10 cellular contexts compared by ENCODE assay signal in the genomic region with DNA sequence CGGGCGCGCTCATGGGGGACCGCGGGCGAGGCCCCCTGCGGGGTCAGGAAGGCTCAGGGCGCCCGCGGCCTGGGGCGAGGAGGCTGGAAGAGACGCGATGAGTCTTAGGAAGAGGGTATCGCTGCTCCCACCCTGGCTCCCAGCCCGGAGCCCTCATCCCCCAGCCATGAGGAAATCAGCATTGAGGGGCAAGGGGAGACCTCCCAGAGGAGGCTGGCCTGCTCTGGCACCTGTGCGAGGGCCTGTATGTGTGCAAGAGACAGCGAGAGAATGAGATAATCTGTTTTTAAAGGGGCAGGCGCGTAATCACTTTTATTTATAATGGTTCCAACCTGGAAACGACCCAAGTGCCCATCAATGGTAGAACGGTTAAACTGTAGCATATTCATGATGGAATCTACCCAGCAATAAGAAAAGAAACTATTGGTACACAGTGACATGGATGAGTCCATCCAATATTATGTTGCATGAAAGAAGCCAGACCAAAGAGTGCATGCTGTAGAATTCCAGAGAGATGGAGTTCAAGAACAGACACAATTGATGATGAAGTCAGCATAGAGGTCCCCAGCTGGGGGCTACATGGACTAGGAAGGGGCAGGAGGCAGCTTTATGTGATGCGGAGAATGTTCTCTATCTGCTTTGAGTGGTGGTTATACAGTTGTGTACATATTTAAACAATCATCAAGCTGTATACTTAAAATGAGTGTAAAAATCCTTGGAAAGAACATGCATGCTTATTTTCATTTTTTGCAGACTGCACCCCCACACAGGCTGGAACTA. TPM values are rescaled to one million over a fixed set of nuclear protein-coding genes. Genes with fewer than 3 reads are reported as not detected.
DNase-seq lines count a peak whose midpoint lies in the region; ATAC-seq, FAIRE-seq and TF ChIP-seq lines count a peak whose summit lies in the region.
"Had no signal": no experiment of that assay in that cellular context is flagged by ENCODE, and none has a peak within 500 bp of the region (broad histone marks: within the 10 kb centered on the region; RNA-seq: fewer than 3 reads in every experiment).

No MANE protein-coding gene starts in this region.

- H3K27me3 Mint-ChIP-seq in T-helper 1 cell treated with Interleukin-12 subunit alpha and Interleukin-12 subunit beta and Interleukin-4 antibody, amounts not matched to agents 30 μg/mL and 1 μg/mL, for 36 hours (ENCODE audit: low read depth), result no peaks in the 10 kb centered on the region

- no peak overlapping the region for H3K14ac ChIP-seq in H1 (ENCODE audit: insufficient read length)

- H3K4me1 ChIP-seq in H1 (replicated peaks in 1 of 4; ENCODE audit: control insufficient read depth in 3 of 4, insufficient read depth in 4 of 4, low read length in 3 of 4), result peaks cover 0 to 10% (median 6%) of the 10 kb centered on the region in 4 experiments; a peak in 5 of 7 replicates

- peak overlapping the region; percentile 12; the same call in 1 of the 2 replicates for H4K8ac ChIP-seq in H1 (ENCODE audit: extremely low read depth, insufficient read depth, low read length)

- peak overlapping the region; percentile 39 to 63 (median 54) for H3K4me3 ChIP-seq in H1 (ENCODE audit: extremely low read depth in 1 of 4, insufficient read depth in 2 of 4, low read depth in 3 of 4, low read length in 4 of 4)

- no peak overlapping the region for H2BK5ac ChIP-seq in H1 (ENCODE audit: low read depth, low read length)

- no peak overlapping the region for H2AK5ac ChIP-seq in H1 (ENCODE audit: low read depth, low read length)

- no peak overlapping the region for H3K56ac ChIP-seq in H1 (replicated peaks; ENCODE audit: insufficient read length, low read depth, low read length)

- TF ChIP-seq CTCF in H1 (IDR thresholded peaks at IDR 0.05; ENCODE audit: control extremely low read depth in 1 of 3, insufficient read depth in 1 of 3, low read depth in 1 of 3, low read length in 3 of 3), result no peak

- peaks cover 10% of the 10 kb centered on the region; the same call in 1 of the 2 replicates for H3K23me2 ChIP-seq in H1 (ENCODE audit: low read depth, low read length)

- DNase-seq in T-helper 1 cell (no peak), NCI-H2227 (lab: John Stamatoyannopoulos, UW; ENCODE audit: unreplicated experiment) (peak; percentile 48), H1 (ENCODE audit: low read depth in 1 of 2, low spot score in 2 of 2) (no peak), HUDEP-2 (lab: John Stamatoyannopoulos, UW; ENCODE audit: unreplicated experiment in 76 of 76) (no peak), GM12892 (ENCODE audit: insufficient read length) (no peak), KG1 (lab: John Stamatoyannopoulos, UW) (no peak)
- DNase-seq in stimulated activated effector memory CD8-positive, alpha-beta T cell treated with anti-CD3 and anti-CD28 coated beads, Interleukin-12 subunit alpha, Interleukin-12 subunit beta, amount 100 ng/mL, for 72 hours (ENCODE audit: low spot score in 2 of 2), result no peak

- peaks cover 0 to 28% (median 23%) of the 10 kb centered on the region in 4 experiments; a peak in 6 of 7 replicates for H3K27me3 ChIP-seq in H1 (replicated peaks in 1 of 4; ENCODE audit: control insufficient read depth in 3 of 4, extremely low read depth in 1 of 4, insufficient read depth in 3 of 4, low read length in 3 of 4)

- H3K36me3 Mint-ChIP-seq in T-helper 1 cell treated with Interleukin-12 subunit alpha and Interleukin-12 subunit beta and Interleukin-4 antibody, amounts not matched to agents 30 μg/mL and 1 μg/mL, for 36 hours (ENCODE audit: low read depth), result peaks cover 6% of the 10 kb centered on the region
- peaks cover 21% of the 10 kb centered on the region for H3K36me3 Mint-ChIP-seq in stimulated activated effector memory CD8-positive, alpha-beta T cell treated with anti-CD3 and anti-CD28 coated beads, Interleukin-12 subunit alpha, Interleukin-12 subunit beta, amount 100 ng/mL, for 72 hours

- H3K9ac ChIP-seq in H1 (replicated peaks in 1 of 4; ENCODE audit: extremely low read depth in 1 of 4, low read depth in 3 of 4, low read length in 3 of 4), result peak overlapping the region in 1 of 4 experiments; percentile 35; a peak in 2 of 7 replicates

- TF ChIP-seq POLR2A in H1 (IDR thresholded peaks at IDR 0.05; ENCODE audit: control extremely low read depth in 1 of 2, low read depth in 2 of 2, low read length in 2 of 2), result no peak
- TF ChIP-seq POLR2A in GM12892 (IDR thresholded peaks at IDR 0.05; ENCODE audit: low read depth, low read length), result no peak

- H2BK120ac ChIP-seq in H1 (replicated peaks; ENCODE audit: low read depth, low read length), result no peak overlapping the region

- H2AFZ ChIP-seq in H1 (ENCODE audit: low read length), result no peak overlapping the region

- no peaks in the 10 kb centered on the region; a peak in 1 of 4 replicates for H3K79me2 ChIP-seq in H1 (ENCODE audit: control insufficient read depth in 1 of 2, insufficient read depth in 2 of 2, low read length in 2 of 2)

- H2BK12ac ChIP-seq in H1 (ENCODE audit: low read depth, low read length), result no peak overlapping the region

- peak overlapping the region; percentile 77 to 99 for H3K4me2 ChIP-seq in H1 (ENCODE audit: insufficient read depth in 1 of 2, low read depth in 2 of 2, low read length in 2 of 2)

- FAIRE-seq in H1 (lab: Jason Lieb, UNC), result no peak
- FAIRE-seq in GM12892 (lab: Jason Lieb, UNC), result no peak

- no peak for ATAC-seq in stimulated activated effector memory CD8-positive, alpha-beta T cell treated with anti-CD3 and anti-CD28 coated beads, Interleukin-12 subunit alpha, Interleukin-12 subunit beta, amount 100 ng/mL, for 72 hours

- CTCF ChIA-PET in H1 (lab: Charles Lee; ENCODE audit: partially characterized antibody), result interaction anchor here (0.9 to 13.4 kb wide), 3 partner anchors 21 to 27 kb away, joined by 3 to 122 read pairs (median 4); partner anchors contain the start of gene EGR4

- no peak overlapping the region for H3K27ac ChIP-seq in H1 (ENCODE audit: low read depth, low read length)

- no peaks in the 10 kb centered on the region; a peak in 1 of 8 replicates for H3K36me3 ChIP-seq in H1 (ENCODE audit: control insufficient read depth in 2 of 4, insufficient read depth in 4 of 4, low read length in 3 of 4)

- H3K27ac Mint-ChIP-seq in T-helper 1 cell treated with Interleukin-12 subunit alpha and Interleukin-12 subunit beta and Interleukin-4 antibody, amounts not matched to agents 30 μg/mL and 1 μg/mL, for 36 hours, result peak overlapping the region; percentile 58
- H3K27ac Mint-ChIP-seq in stimulated activated effector memory CD8-positive, alpha-beta T cell treated with anti-CD3 and anti-CD28 coated beads, Interleukin-12 subunit alpha, Interleukin-12 subunit beta, amount 100 ng/mL, for 72 hours, result no peak overlapping the region

- peaks cover 18% of the 10 kb centered on the region for H3K4me1 Mint-ChIP-seq in T-helper 1 cell treated with Interleukin-12 subunit alpha and Interleukin-12 subunit beta and Interleukin-4 antibody, amounts not matched to agents 30 μg/mL and 1 μg/mL, for 36 hours (ENCODE audit: low read depth)
- peaks cover 27% of the 10 kb centered on the region for H3K4me1 Mint-ChIP-seq in stimulated activated effector memory CD8-positive, alpha-beta T cell treated with anti-CD3 and anti-CD28 coated beads, Interleukin-12 subunit alpha, Interleukin-12 subunit beta, amount 100 ng/mL, for 72 hours

- no peaks in the 10 kb centered on the region for H3K9me3 ChIP-seq in H1 (ENCODE audit: insufficient read depth in 2 of 2, low read depth in 1 of 2, low read length in 1 of 2)

- H3K4me3 Mint-ChIP-seq in T-helper 1 cell treated with Interleukin-12 subunit alpha and Interleukin-12 subunit beta and Interleukin-4 antibody, amounts not matched to agents 30 μg/mL and 1 μg/mL, for 36 hours, result peak overlapping the region; percentile 70
- peak overlapping the region; percentile 39 for H3K4me3 Mint-ChIP-seq in stimulated activated effector memory CD8-positive, alpha-beta T cell treated with anti-CD3 and anti-CD28 coated beads, Interleukin-12 subunit alpha, Interleukin-12 subunit beta, amount 100 ng/mL, for 72 hours

- TF ChIP-seq RAD21 in H1 (IDR thresholded peaks at IDR 0.05 in 1 of 2, conservative IDR thresholded peaks at IDR 0.05 in 1 of 2; ENCODE audit: low read depth in 2 of 2, low read length in 2 of 2), result no peak

- H3K18ac ChIP-seq in H1 (ENCODE audit: extremely low read depth, low read length), result no peak overlapping the region

- H4K5ac ChIP-seq in H1 (ENCODE audit: insufficient read length, low read depth, low read length), result no peak overlapping the region

- no peak overlapping the region for H4K91ac ChIP-seq in H1 (replicated peaks; ENCODE audit: insufficient read length, low read length)

- WGBS in H1 (ENCODE audit: extremely low coverage in 1 of 2, insufficient coverage in 1 of 2, insufficient read length in 1 of 2, insufficient replicate concordance in 2 of 2, low coverage in 1 of 2, low lambda C conversion rate in 2 of 2, missing lambda C conversion rate in 1 of 2), 2 experiments, result 49% methylated on average over 9 of the region's 22 CpGs; no CpG with 5 or more reads in 1 of the 2 experiments

- H3K79me1 ChIP-seq in H1 (ENCODE audit: low read depth, low read length), result peaks cover 7% of the 10 kb centered on the region; the same call in 1 of the 2 replicates

- no peak overlapping the region for H3K23ac ChIP-seq in H1 (ENCODE audit: insufficient read length)

- no peaks in the 10 kb centered on the region for H3K9me3 Mint-ChIP-seq in T-helper 1 cell treated with Interleukin-12 subunit alpha and Interleukin-12 subunit beta and Interleukin-4 antibody, amounts not matched to agents 30 μg/mL and 1 μg/mL, for 36 hours
- no peaks in the 10 kb centered on the region for H3K9me3 Mint-ChIP-seq in stimulated activated effector memory CD8-positive, alpha-beta T cell treated with anti-CD3 and anti-CD28 coated beads, Interleukin-12 subunit alpha, Interleukin-12 subunit beta, amount 100 ng/mL, for 72 hours

- H2BK15ac ChIP-seq in H1 (ENCODE audit: low read length), result no peak overlapping the region

- H2BK20ac ChIP-seq in H1 (ENCODE audit: low read length), result no peak overlapping the region

- peaks cover 3 to 29% of the 10 kb centered on the region in 2 experiments for H4K20me1 ChIP-seq in H1 (replicated peaks in 1 of 2; ENCODE audit: control insufficient read depth in 1 of 2, insufficient read depth in 2 of 2, low read length in 2 of 2)

- POLR2A ChIA-PET in H1 (lab: Charles Lee; ENCODE audit: partially characterized antibody), result interaction anchor here (1.0 to 1.3 kb wide), 4 partner anchors 12 to 22 kb away, joined by 3 to 5 read pairs (median 4); partner anchors contain the start of gene FBXO41

- TF ChIP-seq EP300 in H1 (IDR thresholded peaks at IDR 0.05; ENCODE audit: borderline replicate concordance in 1 of 2, low read depth in 2 of 2, low read length in 2 of 2), result no peak

- H3K4ac ChIP-seq in H1 (replicated peaks; ENCODE audit: insufficient read length, low read depth, low read length), result no peak overlapping the region

RNA-seq across cellular contexts. Expression of gene FBXO41, which starts 14.4 kb away (rescaled TPM):
- 13.5 and 14.3 TPM in 2 replicates for total RNA-seq in H1 (2021; fragmentation: NEBNext Ultra II Directional; extraction: Animal tissue kit (Norgen Biotek cat#: 25700))
- polyA plus RNA-seq in H1 (2011; rRNA removed), result 11.2 and 16.3 TPM in 2 replicates
- polyA plus RNA-seq in H1 (2011; cell fraction: cytosol; rRNA removed), result 14.8 TPM
- polyA plus RNA-seq in H1 (2011; cell fraction: nucleus; rRNA removed), result 64.1 TPM
- 10.8 to 13.2 TPM (median 12.2 TPM) in 4 replicates for polyA plus RNA-seq in H1 (2012, experiment 1 of 2)
- polyA plus RNA-seq in H1 (2012, experiment 2 of 2), result 7.5 TPM
- 9.2 TPM for polyA plus RNA-seq in H1 (2013, experiment 1 of 2)
- 7.3 TPM for polyA plus RNA-seq in H1 (2013, experiment 2 of 2)
- polyA minus RNA-seq in H1 (2011; rRNA and poly(A)+ RNA removed), result 9.5 and 11.5 TPM in 2 replicates
- polyA minus RNA-seq in H1 (2011; cell fraction: cytosol; rRNA and poly(A)+ RNA removed), result 8.5 TPM
- 17.1 TPM for polyA minus RNA-seq in H1 (2011; cell fraction: nucleus; rRNA and poly(A)+ RNA removed)
- polyA plus RNA-seq in GM12892 (2012; ENCODE audit: missing spikeins), result 17.7 TPM

RNA-seq across cellular contexts. Expression of gene EGR4, which starts 23.5 kb away (rescaled TPM):
- total RNA-seq in H1 (2021; fragmentation: NEBNext Ultra II Directional; extraction: Animal tissue kit (Norgen Biotek cat#: 25700)), result 0.20 TPM in 1 of 2 replicates, not detected in the other
- 0.08 TPM in 1 of 2 replicates, not detected in the other for polyA plus RNA-seq in H1 (2011; rRNA removed)
- polyA plus RNA-seq in H1 (2011; cell fraction: cytosol; rRNA removed), result 0.05 TPM
- 0.09 TPM for polyA plus RNA-seq in H1 (2011; cell fraction: nucleus; rRNA removed)
- 0.06 to 0.12 TPM (median 0.07 TPM) in 3 of 4 replicates, not detected in the other for polyA plus RNA-seq in H1 (2012, experiment 1 of 2)
- not detected for polyA plus RNA-seq in H1 (2012, experiment 2 of 2)
- polyA plus RNA-seq in H1 (2013, experiment 1 of 2), result 0.02 TPM
- 0.04 TPM for polyA plus RNA-seq in H1 (2013, experiment 2 of 2)
- polyA minus RNA-seq in H1 (2011; rRNA and poly(A)+ RNA removed), result not detected in 2 replicates
- not detected for polyA minus RNA-seq in H1 (2011; cell fraction: cytosol; rRNA and poly(A)+ RNA removed)
- polyA minus RNA-seq in H1 (2011; cell fraction: nucleus; rRNA and poly(A)+ RNA removed), result 0.80 TPM
- polyA plus RNA-seq in GM12892 (2012; ENCODE audit: missing spikeins), result not detected
- total RNA-seq: LHCN-M2, liver had no signal

RNA-seq across cellular contexts. Expression of gene CCT7, which starts 35.8 kb away (rescaled TPM):
- total RNA-seq in H1 (2021; fragmentation: NEBNext Ultra II Directional; extraction: Animal tissue kit (Norgen Biotek cat#: 25700)), result 474 and 486 TPM in 2 replicates
- 440 and 465 TPM in 2 replicates for polyA plus RNA-seq in H1 (2011; rRNA removed)
- 483 TPM for polyA plus RNA-seq in H1 (2011; cell fraction: cytosol; rRNA removed)
- 363 TPM for polyA plus RNA-seq in H1 (2011; cell fraction: nucleus; rRNA removed)
- polyA plus RNA-seq in H1 (2012, experiment 1 of 2), result 514 to 726 TPM (median 597 TPM) in 4 replicates
- 623 TPM for polyA plus RNA-seq in H1 (2012, experiment 2 of 2)
- polyA plus RNA-seq in H1 (2013, experiment 1 of 2), result 488 TPM
- 468 TPM for polyA plus RNA-seq in H1 (2013, experiment 2 of 2)
- 487 and 491 TPM in 2 replicates for polyA minus RNA-seq in H1 (2011; rRNA and poly(A)+ RNA removed)
- 206 TPM for polyA minus RNA-seq in H1 (2011; cell fraction: cytosol; rRNA and poly(A)+ RNA removed)
- polyA minus RNA-seq in H1 (2011; cell fraction: nucleus; rRNA and poly(A)+ RNA removed), result 137 TPM
- 400 TPM for polyA plus RNA-seq in GM12892 (2012; ENCODE audit: missing spikeins)

RNA-seq across cellular contexts. Expression of gene PRADC1, which starts 36.8 kb away (rescaled TPM):
- 7.5 and 8.9 TPM in 2 replicates for total RNA-seq in H1 (2021; fragmentation: NEBNext Ultra II Directional; extraction: Animal tissue kit (Norgen Biotek cat#: 25700))
- 13.1 and 13.3 TPM in 2 replicates for polyA plus RNA-seq in H1 (2011; rRNA removed)
- 9.1 TPM for polyA plus RNA-seq in H1 (2011; cell fraction: cytosol; rRNA removed)
- 10.3 TPM for polyA plus RNA-seq in H1 (2011; cell fraction: nucleus; rRNA removed)
- 6.0 to 10.3 TPM (median 8.5 TPM) in 4 replicates for polyA plus RNA-seq in H1 (2012, experiment 1 of 2)
- 11.7 TPM for polyA plus RNA-seq in H1 (2012, experiment 2 of 2)
- 9.0 TPM for polyA plus RNA-seq in H1 (2013, experiment 1 of 2)
- polyA plus RNA-seq in H1 (2013, experiment 2 of 2), result 11.5 TPM
- 5.9 TPM in 2 replicates for polyA minus RNA-seq in H1 (2011; rRNA and poly(A)+ RNA removed)
- 4.0 TPM for polyA minus RNA-seq in H1 (2011; cell fraction: cytosol; rRNA and poly(A)+ RNA removed)
- polyA minus RNA-seq in H1 (2011; cell fraction: nucleus; rRNA and poly(A)+ RNA removed), result 3.7 TPM
- 9.5 TPM for polyA plus RNA-seq in GM12892 (2012; ENCODE audit: missing spikeins)

RNA-seq across cellular contexts. Expression of gene SMYD5, which starts 55.8 kb away (rescaled TPM):
- 56.7 and 61.5 TPM in 2 replicates for total RNA-seq in H1 (2021; fragmentation: NEBNext Ultra II Directional; extraction: Animal tissue kit (Norgen Biotek cat#: 25700))
- 35.2 and 43.3 TPM in 2 replicates for polyA plus RNA-seq in H1 (2011; rRNA removed)
- 47.0 TPM for polyA plus RNA-seq in H1 (2011; cell fraction: cytosol; rRNA removed)
- 64.5 TPM for polyA plus RNA-seq in H1 (2011; cell fraction: nucleus; rRNA removed)
- polyA plus RNA-seq in H1 (2012, experiment 1 of 2), result 47.7 to 56.0 TPM (median 51.5 TPM) in 4 replicates
- polyA plus RNA-seq in H1 (2012, experiment 2 of 2), result 58.6 TPM
- 35.9 TPM for polyA plus RNA-seq in H1 (2013, experiment 1 of 2)
- polyA plus RNA-seq in H1 (2013, experiment 2 of 2), result 33.4 TPM
- polyA minus RNA-seq in H1 (2011; rRNA and poly(A)+ RNA removed), result 59.6 and 76.4 TPM in 2 replicates
- polyA minus RNA-seq in H1 (2011; cell fraction: cytosol; rRNA and poly(A)+ RNA removed), result 26.2 TPM
- polyA minus RNA-seq in H1 (2011; cell fraction: nucleus; rRNA and poly(A)+ RNA removed), result 30.7 TPM
- polyA plus RNA-seq in GM12892 (2012; ENCODE audit: missing spikeins), result 26.9 TPM
